ENCODE assay signal across 23 cellular contexts in genomic region chr3:143330316-143330868, GRCh38.
DNase-seq lines count a peak whose midpoint lies in the region; ATAC-seq, FAIRE-seq and TF ChIP-seq lines count a peak whose summit lies in the region.
"Had no signal": no experiment of that assay in that cellular context is flagged by ENCODE, and none has a peak within 500 bp of the region (broad histone marks: within the 10 kb centered on the region; RNA-seq: fewer than 3 reads in every experiment).

No MANE protein-coding gene starts in this region.

- H3K27ac Mint-ChIP-seq in astrocyte (ENCODE audit: unreplicated experiment) = no peak overlapping the region
- no peak overlapping the region for H3K27ac Mint-ChIP-seq in HFFc6
- H3K27ac Mint-ChIP-seq: activated CD4-positive, alpha-beta memory T cell treated with anti-CD3 and anti-CD28 coated beads, Interleukin-2, amount 10 ng/mL, durations not matched to agents 7 days and 5 days; B cell; stimulated activated naive CD8-positive, alpha-beta T cell treated with anti-CD3 and anti-CD28 coated beads, Interleukin-15, Interleukin-2, amounts not matched to agents 100 ng/mL and 50 ng/mL, for 24 hours had no signal

- peak overlapping the region; percentile 19 for H2AFZ ChIP-seq in astrocyte (ENCODE audit: low read depth, low read length)

- no peaks in the 10 kb centered on the region for H3K9me3 ChIP-seq in astrocyte (ENCODE audit: insufficient read depth, low read depth, low read length)
- H3K9me3 ChIP-seq: mucosa of descending colon had no signal

- DNase-seq in NCI-H1105 treated with DMSO at 0.1 percent for 48 hours (lab: John Stamatoyannopoulos, UW) (peak; percentile 10), NCI-H1105 (lab: John Stamatoyannopoulos, UW) (no peak), astrocyte (ENCODE audit: low read depth) (no peak), inferior parietal cortex (ENCODE audit: extremely low spot score) (peak; percentile 21), superior temporal gyrus (ENCODE audit: extremely low spot score) (peak; percentile 32), HFFc6 (no peak), omental fat pad (ENCODE audit: low spot score) (no peak)
- DNase-seq in activated naive CD4-positive, alpha-beta T cell treated with Interleukin-2 at 50 U/mL for 16 hours = no peak
- DNase-seq: 8988T; activated CD4-positive, alpha-beta memory T cell treated with anti-CD3 and anti-CD28 coated beads, Interleukin-2, amount 10 ng/mL, durations not matched to agents 7 days and 5 days; activated gamma-delta T cell treated with Interleukin-2 at 50 U/mL for 16 hours; activated T-cell treated with anti-CD3 and anti-CD28 coated beads for 4 hours; amniotic stem cell; COR-L47; EL; left cardiac atrium; mucosa of descending colon; NCI-H1436; NCI-H345; stimulated activated CD4-positive, alpha-beta T cell treated with anti-CD3 and anti-CD28 coated beads, Interleukin-4, amount 100 ng/mL, for 1 hour had no signal

- H3K9me3 Mint-ChIP-seq in astrocyte (ENCODE audit: unreplicated experiment) (peaks cover under 1% of the 10 kb centered on the region), HFFc6 (no peaks in the 10 kb centered on the region)
- H3K9me3 Mint-ChIP-seq: activated CD4-positive, alpha-beta memory T cell treated with anti-CD3 and anti-CD28 coated beads, Interleukin-2, amount 10 ng/mL, durations not matched to agents 7 days and 5 days had no signal

- H3K4me1 Mint-ChIP-seq in astrocyte (ENCODE audit: low read depth, unreplicated experiment) (peaks cover 18% of the 10 kb centered on the region), HFFc6 (ENCODE audit: low read depth) (peaks cover 42% of the 10 kb centered on the region)
- H3K4me1 Mint-ChIP-seq: activated CD4-positive, alpha-beta memory T cell treated with anti-CD3 and anti-CD28 coated beads, Interleukin-2, amount 10 ng/mL, durations not matched to agents 7 days and 5 days had no signal

- no peak overlapping the region for H3K4me3 Mint-ChIP-seq in astrocyte (ENCODE audit: unreplicated experiment)
- H3K4me3 Mint-ChIP-seq in HFFc6 = no peak overlapping the region
- H3K4me3 Mint-ChIP-seq: activated CD4-positive, alpha-beta memory T cell treated with anti-CD3 and anti-CD28 coated beads, Interleukin-2, amount 10 ng/mL, durations not matched to agents 7 days and 5 days; B cell; stimulated activated naive CD8-positive, alpha-beta T cell treated with anti-CD3 and anti-CD28 coated beads, Interleukin-15, Interleukin-2, amounts not matched to agents 100 ng/mL and 50 ng/mL, for 24 hours had no signal

- no peaks in the 10 kb centered on the region for H3K36me3 Mint-ChIP-seq in astrocyte (ENCODE audit: low read depth, unreplicated experiment)
- H3K36me3 Mint-ChIP-seq in HFFc6 (ENCODE audit: low read depth) = no peaks in the 10 kb centered on the region

- no peaks in the 10 kb centered on the region for H3K79me2 ChIP-seq in astrocyte (ENCODE audit: insufficient read depth, low read length)

- H3K4me3 ChIP-seq in astrocyte (ENCODE audit: insufficient read depth, low read depth, low read length) = no peak overlapping the region
- H3K4me3 ChIP-seq: mucosa of descending colon, smooth muscle cell had no signal

- H3K36me3 ChIP-seq in astrocyte (ENCODE audit: insufficient read depth, low read length) = no peaks in the 10 kb centered on the region

- H3K4me1 ChIP-seq in astrocyte (ENCODE audit: insufficient read depth, low read length) = peaks cover 6% of the 10 kb centered on the region

- H3K9ac ChIP-seq in astrocyte (ENCODE audit: low read length) = no peak overlapping the region

- H3K27me3 Mint-ChIP-seq in astrocyte (ENCODE audit: low read depth, unreplicated experiment) = no peaks in the 10 kb centered on the region
- peaks cover 4% of the 10 kb centered on the region for H3K27me3 Mint-ChIP-seq in HFFc6 (ENCODE audit: insufficient read depth)
- H3K27me3 Mint-ChIP-seq: activated CD4-positive, alpha-beta memory T cell treated with anti-CD3 and anti-CD28 coated beads, Interleukin-2, amount 10 ng/mL, durations not matched to agents 7 days and 5 days; stimulated activated naive CD8-positive, alpha-beta T cell treated with anti-CD3 and anti-CD28 coated beads, Interleukin-15, Interleukin-2, amounts not matched to agents 100 ng/mL and 50 ng/mL, for 24 hours had no signal

- no peak for TF ChIP-seq CTCF in astrocyte (IDR thresholded peaks at IDR 0.05; ENCODE audit: insufficient read depth, low read depth, low read length)
- no peak for TF ChIP-seq CTCF in HFFc6 (IDR thresholded peaks at IDR 0.05)
- TF ChIP-seq CTCF in omental fat pad (IDR thresholded peaks at IDR 0.05) = no peak

- no peak overlapping the region for H3K27ac ChIP-seq in astrocyte (ENCODE audit: low read depth, low read length)

- H3K4me2 ChIP-seq in astrocyte (ENCODE audit: low read length) = peak overlapping the region; percentile 49

- no peaks in the 10 kb centered on the region for H4K20me1 ChIP-seq in astrocyte (ENCODE audit: insufficient read depth, low read length)

- no peak for ATAC-seq in omental fat pad (ENCODE audit: low FRiP score)
- ATAC-seq: mucosa of descending colon had no signal

- no peaks in the 10 kb centered on the region for H3K27me3 ChIP-seq in astrocyte (ENCODE audit: insufficient read depth, low read length)

- FAIRE-seq in astrocyte (lab: Jason Lieb, UNC) = no peak

Comparison
In these comparisons a context has a peak if more than half of its experiments do, and no peak if none do; other contexts are left out.
1. DNase-seq: peak in NCI-H1105 treated with DMSO at 0.1 percent for 48 hours (single experiment), inferior parietal cortex (single experiment) and superior temporal gyrus (single experiment); none in NCI-H1105 (single experiment), astrocyte (single experiment), HFFc6 (single experiment), omental fat pad (single experiment) and activated naive CD4-positive, alpha-beta T cell treated with Interleukin-2 at 50 U/mL for 16 hours (single experiment).